ENCODE assay signal across 8 cellular contexts in the genomic region with DNA sequence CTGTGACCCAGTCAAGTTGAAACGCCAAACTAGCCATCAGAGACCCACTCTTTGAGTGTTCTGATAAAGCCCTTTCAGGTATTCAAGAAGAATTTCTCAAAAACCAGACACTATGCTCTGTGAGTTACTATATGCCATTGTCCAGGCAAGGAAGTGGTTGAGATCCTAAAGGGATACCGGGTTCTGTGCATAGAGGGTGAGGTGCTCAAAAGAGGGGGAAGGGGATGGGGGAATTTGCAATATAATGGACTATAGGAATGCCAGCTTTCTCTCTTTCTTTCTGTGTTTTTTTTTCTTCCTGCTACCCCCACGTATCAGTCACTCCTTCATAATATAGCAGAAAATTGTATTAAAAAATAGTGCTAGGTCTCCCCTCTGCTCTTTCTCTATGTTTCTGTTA.
"Had no signal": no experiment of that assay in that cellular context is flagged by ENCODE, and none has a peak within 500 bp of the region (broad histone marks: within the 10 kb centered on the region; RNA-seq: fewer than 3 reads in every experiment).

No MANE protein-coding gene starts in this region.

- H3K36me3 Mint-ChIP-seq: IgD-negative memory B cell had no signal

- H2AFZ ChIP-seq: GM23248 had no signal

- H3K27me3 Mint-ChIP-seq: IgD-negative memory B cell had no signal

- H3K9ac ChIP-seq: GM23248 had no signal

- H3K4me3 Mint-ChIP-seq: HFFc6, IgD-negative memory B cell had no signal

- H3K27ac ChIP-seq: GM23248 had no signal

- DNase-seq: GM23248, H7, HFFc6, KBM-7 had no signal

- H3K36me3 ChIP-seq: HAP-1 had no signal

- H3K27ac Mint-ChIP-seq: HFFc6, IgD-negative memory B cell had no signal

- ATAC-seq: HCT116, HepG2 had no signal

- H3K9me3 ChIP-seq: HAP-1 had no signal

- H3K9me3 Mint-ChIP-seq: HFFc6 had no signal

- H3K4me3 ChIP-seq: GM23248, HAP-1 had no signal

- H3K4me1 Mint-ChIP-seq: IgD-negative memory B cell had no signal
